ENCODE assay signal across 18 cellular contexts in the genomic region with DNA sequence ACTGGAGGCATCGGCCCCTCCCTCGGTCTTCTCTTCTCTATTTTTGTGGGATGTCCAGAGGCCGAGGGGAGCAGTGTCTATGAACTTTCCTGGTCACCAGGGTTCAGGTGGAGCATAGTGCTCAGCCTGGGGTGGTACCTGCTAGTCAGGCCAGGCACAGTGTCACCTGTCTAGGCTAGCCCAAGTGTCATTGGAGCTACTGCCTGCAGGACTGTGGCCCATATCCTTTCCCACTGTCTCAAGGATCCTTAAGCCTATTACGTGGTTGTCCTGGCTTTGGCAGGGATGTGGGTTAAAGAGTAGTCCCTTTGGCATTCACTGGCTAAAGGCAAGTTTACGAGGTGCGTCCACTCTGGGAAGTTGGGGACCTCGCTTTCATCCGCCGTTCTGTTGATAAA. TPM values are rescaled to one million over a fixed set of nuclear protein-coding genes. Genes with fewer than 3 reads are reported as not detected.
DNase-seq lines count a peak whose midpoint lies in the region; ATAC-seq, FAIRE-seq and TF ChIP-seq lines count a peak whose summit lies in the region.
"Had no signal": no experiment of that assay in that cellular context is flagged by ENCODE, and none has a peak within 500 bp of the region (broad histone marks: within the 10 kb centered on the region; RNA-seq: fewer than 3 reads in every experiment).

No MANE protein-coding gene starts in this region.

- H3K27me3 Mint-ChIP-seq in activated T-cell treated with anti-CD3 and anti-CD28 coated beads, Interleukin-2, amount 50 U/mL, for 24 hours = no peaks in the 10 kb centered on the region

- H3K36me3 ChIP-seq in HepG2 (replicated peaks in 1 of 2; ENCODE audit: control insufficient read depth in 1 of 2, insufficient read depth in 2 of 2, low read length in 2 of 2) (peaks cover 41 to 85% of the 10 kb centered on the region in 2 experiments), stomach smooth muscle (ENCODE audit: control insufficient read depth in 2 of 2, insufficient read depth in 2 of 2, low read length in 2 of 2) (peaks cover 58 to 61% of the 10 kb centered on the region in 2 donors), SK-N-SH (replicated peaks in 1 of 2; ENCODE audit: control insufficient read depth in 1 of 2, insufficient read depth in 2 of 2, low read length in 1 of 2) (peaks cover 70 to 72% of the 10 kb centered on the region in 2 experiments)

- intact Hi-C loops in HepG2 (cut with micrococcal nuclease; ENCODE audit: unreplicated experiment) = no loop called here

- no peak overlapping the region for H3K4me2 ChIP-seq in HepG2 (ENCODE audit: low read depth, low read length)
- H3K4me2 ChIP-seq in SK-N-SH = no peak overlapping the region

- H3K79me2 ChIP-seq in HepG2 (ENCODE audit: insufficient read depth, low read length) (peaks cover 99% of the 10 kb centered on the region), SK-N-SH (ENCODE audit: insufficient read depth) (peaks cover 100% of the 10 kb centered on the region)

- H2AFZ ChIP-seq in HepG2 (ENCODE audit: low read length) (no peak overlapping the region), SK-N-SH (ENCODE audit: low read depth) (no peak overlapping the region)
- H2AFZ ChIP-seq: GM23248 had no signal

- H3K27ac ChIP-seq in HepG2 (ENCODE audit: extremely low read length, insufficient read depth, low read length) (no peak overlapping the region), stomach smooth muscle (ENCODE audit: low read length) (peak overlapping the region; percentile 31), SK-N-SH (ENCODE audit: low read depth in 2 of 2, low read length in 1 of 2) (no peak overlapping the region)
- H3K27ac ChIP-seq: 22Rv1, GM23248, Peyer's patch had no signal

- no peak overlapping the region for H3K4me3 Mint-ChIP-seq in activated T-cell treated with anti-CD3 and anti-CD28 coated beads, Interleukin-2, amount 50 U/mL, for 24 hours
- H3K4me3 Mint-ChIP-seq: CD14-positive monocyte had no signal

- no peak overlapping the region for H3K9ac ChIP-seq in HepG2 (ENCODE audit: insufficient read depth, low read depth, low read length)
- no peak overlapping the region for H3K9ac ChIP-seq in stomach smooth muscle (ENCODE audit: low read length in 2 of 2)
- no peak overlapping the region for H3K9ac ChIP-seq in SK-N-SH
- H3K9ac ChIP-seq: GM23248 had no signal

- TF ChIP-seq POLR2A in HepG2 (IDR thresholded peaks at IDR 0.05; ENCODE audit: insufficient read depth in 1 of 2, low read depth in 2 of 2, low read length in 2 of 2) = no peak; a peak in 2 of 4 replicates

- no peak for DNase-seq in activated T-cell treated with anti-CD3 and anti-CD28 coated beads, Interleukin-2, amount 50 U/mL, for 24 hours
- DNase-seq in activated T-cell treated with anti-CD3 and anti-CD28 coated beads, Interleukin-2, amount 50 U/mL, for 1 hour = no peak
- DNase-seq in HepG2 (ENCODE audit: low spot score) = no peak
- no peak for DNase-seq in SK-N-SH
- DNase-seq in AML-193 (lab: John Stamatoyannopoulos, UW) = no peak
- DNase-seq: DND-41; GM23248; KG1; MV-4-11; NCI-H1694 treated with DMSO at 0.1 percent for 48 hours; NCI-H510A; NCI-H748 treated with DMSO at 0.1 percent for 48 hours; NK-92 treated with Interleukin-12 subunit alpha and Interleukin-12 subunit beta, amount 100 ng/mL, for 24 hours; Peyer's patch had no signal

- in situ Hi-C loops in HepG2 (cut with HindIII; ENCODE audit: extremely low pct_ligation_motif_present, low pct_unique_long_range_greater_than_20kb) = no loop called here

- 95% methylated on average over 8 of the region's 9 CpGs for WGBS in HepG2 (ENCODE audit: low lambda C conversion rate)
- 96% methylated on average over 7 of the region's 9 CpGs for WGBS in SK-N-SH (ENCODE audit: low lambda C conversion rate)

- H3K27me3 ChIP-seq in HepG2 (ENCODE audit: control insufficient read depth in 1 of 2, insufficient read depth in 2 of 2, low read length in 2 of 2) = no peaks in the 10 kb centered on the region
- no peaks in the 10 kb centered on the region for H3K27me3 ChIP-seq in stomach smooth muscle (ENCODE audit: control insufficient read depth in 1 of 2, insufficient read depth in 2 of 2, low read length in 2 of 2)
- H3K27me3 ChIP-seq in SK-N-SH (ENCODE audit: insufficient read depth) = no peaks in the 10 kb centered on the region
- H3K27me3 ChIP-seq: Peyer's patch had no signal

- TF ChIP-seq EP300 in HepG2 (IDR thresholded peaks at IDR 0.05; ENCODE audit: low read depth in 2 of 2, low read length in 2 of 2) (no peak), HepG2 (CRISPR knock-in tag; IDR thresholded peaks at IDR 0.05; ENCODE audit: borderline replicate concordance) (no peak), SK-N-SH (IDR thresholded peaks at IDR 0.05; ENCODE audit: borderline replicate concordance in 1 of 2, low read depth in 1 of 2, low read length in 1 of 2) (no peak)

- TF ChIP-seq CTCF in HepG2 (CRISPR knock-in tag; IDR thresholded peaks at IDR 0.05) (no peak), SK-N-SH (IDR thresholded peaks at IDR 0.05) (no peak)

- peak; percentile 12; the same call in 2 of the 3 replicates for ATAC-seq in HepG2

- H3K27ac Mint-ChIP-seq in activated T-cell treated with anti-CD3 and anti-CD28 coated beads, Interleukin-2, amount 50 U/mL, for 24 hours = peak overlapping the region; percentile 11

- TF ChIP-seq RAD21 in HepG2 (CRISPR knock-in tag; IDR thresholded peaks at IDR 0.05) = no peak
- TF ChIP-seq RAD21 in SK-N-SH (IDR thresholded peaks at IDR 0.05; ENCODE audit: low read length) = no peak

- H3K9me2 ChIP-seq in SK-N-SH = no peaks in the 10 kb centered on the region

- H3K9me3 Mint-ChIP-seq in activated T-cell treated with anti-CD3 and anti-CD28 coated beads, Interleukin-2, amount 50 U/mL, for 24 hours = no peaks in the 10 kb centered on the region
- H3K9me3 Mint-ChIP-seq: CD14-positive monocyte had no signal

- H4K20me1 ChIP-seq in HepG2 (ENCODE audit: insufficient read depth, low read length) (peaks cover 52% of the 10 kb centered on the region), SK-N-SH (ENCODE audit: insufficient read depth) (peaks cover 96% of the 10 kb centered on the region)

- POLR2A ChIA-PET in HepG2 (lab: Yijun Ruan, JAX) = interaction anchor here (2.8 to 10.6 kb wide), 2 partner anchors 9 to 12 kb away, joined by 12 to 211 read pairs; a partner anchor contains a TSS
- POLR2A ChIA-PET in SK-N-SH (lab: Yijun Ruan, JAX) = interaction anchor here (1.8 kb wide), 1 partner anchor 13 kb away, joined by 13 read pairs; a partner anchor contains a TSS

- FAIRE-seq in HepG2 (lab: Jason Lieb, UNC) = no peak
- FAIRE-seq: GM19239 had no signal

- peaks cover 98% of the 10 kb centered on the region for H3K36me3 Mint-ChIP-seq in activated T-cell treated with anti-CD3 and anti-CD28 coated beads, Interleukin-2, amount 50 U/mL, for 24 hours (ENCODE audit: low read depth)

- no TSS peak for BruUV-seq in HepG2 (replicated peaks; lab: Mats Ljungman, UMichigan)

- no peak overlapping the region for H3K4me3 ChIP-seq in HepG2 (replicated peaks in 1 of 3; ENCODE audit: insufficient read depth in 1 of 3, low read depth in 2 of 3, low read length in 3 of 3)
- no peak overlapping the region for H3K4me3 ChIP-seq in stomach smooth muscle (ENCODE audit: low read length in 2 of 2)
- no peak overlapping the region for H3K4me3 ChIP-seq in SK-N-SH (ENCODE audit: low read depth in 2 of 2, low read length in 1 of 2)
- H3K4me3 ChIP-seq: GM23248, Peyer's patch had no signal

- H3F3A ChIP-seq in SK-N-SH (replicated peaks; ENCODE audit: insufficient read depth) = no peaks in the 10 kb centered on the region

- CTCF ChIA-PET in HepG2 (lab: Yijun Ruan, JAX; ENCODE audit: low intra/inter-chr PET ratio, low total read pairs) = no interaction called here
- CTCF ChIA-PET in SK-N-SH (lab: Yijun Ruan, JAX) = interaction anchor here (1.9 kb wide), 1 partner anchor 53 kb away, joined by 5 read pairs; a partner anchor contains a TSS

- peaks cover 78% of the 10 kb centered on the region for H3K4me1 Mint-ChIP-seq in activated T-cell treated with anti-CD3 and anti-CD28 coated beads, Interleukin-2, amount 50 U/mL, for 24 hours (ENCODE audit: low read depth)

- peaks cover 29% of the 10 kb centered on the region for H3K4me1 ChIP-seq in HepG2 (ENCODE audit: insufficient read depth, low read length)
- peaks cover 54% of the 10 kb centered on the region for H3K4me1 ChIP-seq in stomach smooth muscle (ENCODE audit: control insufficient read depth, insufficient read depth, low read length)
- no peaks in the 10 kb centered on the region; a peak in 1 of 4 replicates for H3K4me1 ChIP-seq in SK-N-SH (ENCODE audit: control insufficient read depth in 1 of 2, insufficient read depth in 2 of 2, low read depth in 1 of 2, low read length in 1 of 2)

- H3K9me3 ChIP-seq in HepG2 (ENCODE audit: low read length) = no peaks in the 10 kb centered on the region
- no peaks in the 10 kb centered on the region for H3K9me3 ChIP-seq in stomach smooth muscle (ENCODE audit: control insufficient read depth in 2 of 2, low read length in 2 of 2)
- no peaks in the 10 kb centered on the region for H3K9me3 ChIP-seq in SK-N-SH
- H3K9me3 ChIP-seq: Peyer's patch had no signal

RNA-seq across cellular contexts. Expression of a gene that starts 9.3 kb away (rescaled TPM):
- total RNA-seq in HepG2 (2016; rRNA removed; fragmentation: Illumina TruSeq; extraction: Trizol) = 41.7 and 44.1 TPM in 2 replicates
- total RNA-seq in HepG2 (2016; cell fraction: cytosol; rRNA removed; fragmentation: Illumina TruSeq; extraction: Trizol; ENCODE audit: low read depth) = 3.6 and 5.1 TPM in 2 replicates
- total RNA-seq in HepG2 (2016; cell fraction: insoluble cytoplasmic fraction; rRNA removed; fragmentation: Illumina TruSeq; extraction: Trizol) = 41.2 and 46.1 TPM in 2 replicates
- 17.8 and 17.9 TPM in 2 replicates for total RNA-seq in HepG2 (2016; cell fraction: membrane; rRNA removed; fragmentation: Illumina TruSeq; extraction: Trizol)
- total RNA-seq in HepG2 (2016; cell fraction: nucleus; rRNA removed; fragmentation: Illumina TruSeq; extraction: Trizol) = 58.5 and 66.2 TPM in 2 replicates
- 12.7 and 14.6 TPM in 2 replicates for polyA plus RNA-seq in HepG2 (2011; rRNA removed)
- 10.6 and 13.1 TPM in 2 replicates for polyA plus RNA-seq in HepG2 (2011; cell fraction: cytosol; rRNA removed)
- polyA plus RNA-seq in HepG2 (2011; cell fraction: nucleus; rRNA removed) = 44.2 and 47.6 TPM in 2 replicates
- 18.2 and 26.9 TPM in 2 replicates for polyA plus RNA-seq in HepG2 (2012)
- 4.8 and 5.7 TPM in 2 replicates for polyA plus RNA-seq in HepG2 (2016; cell fraction: cytosol; fragmentation: Illumina TruSeq; extraction: Trizol; ENCODE audit: low read depth)
- 50.7 and 56.3 TPM in 2 replicates for polyA plus RNA-seq in HepG2 (2016; cell fraction: insoluble cytoplasmic fraction; fragmentation: Illumina TruSeq; extraction: Trizol; ENCODE audit: low read depth)
- polyA plus RNA-seq in HepG2 (2016; cell fraction: membrane; fragmentation: Illumina TruSeq; extraction: Trizol; ENCODE audit: low read depth) = 15.9 and 16.6 TPM in 2 replicates
- 64.3 and 68.1 TPM in 2 replicates for polyA plus RNA-seq in HepG2 (2016; cell fraction: nucleus; fragmentation: Illumina TruSeq; extraction: Trizol; ENCODE audit: insufficient read depth, low read depth)
- polyA minus RNA-seq in HepG2 (2011; rRNA and poly(A)+ RNA removed; ENCODE audit: low replicate concordance) = 59.6 and 85.3 TPM in 2 replicates
- polyA minus RNA-seq in HepG2 (2011; cell fraction: cytosol; rRNA and poly(A)+ RNA removed) = 14.9 and 22.7 TPM in 2 replicates
- 52.8 and 54.8 TPM in 2 replicates for polyA minus RNA-seq in HepG2 (2011; cell fraction: nucleus; rRNA and poly(A)+ RNA removed)
- 17.6 and 19.8 TPM in 2 replicates for polyA plus RNA-seq in SK-N-SH (2012; rRNA removed)
- polyA plus RNA-seq in SK-N-SH (2012; cell fraction: cytosol; rRNA removed) = 9.4 and 13.7 TPM in 2 replicates
- 41.2 and 52.7 TPM in 2 replicates for polyA plus RNA-seq in SK-N-SH (2012; cell fraction: nucleus; rRNA removed)

RNA-seq across cellular contexts. Expression of a gene that starts 12.8 kb away (rescaled TPM):
- total RNA-seq in HepG2 (2016; rRNA removed; fragmentation: Illumina TruSeq; extraction: Trizol) = 136 and 138 TPM in 2 replicates
- 72.4 and 85.4 TPM in 2 replicates for total RNA-seq in HepG2 (2016; cell fraction: cytosol; rRNA removed; fragmentation: Illumina TruSeq; extraction: Trizol; ENCODE audit: low read depth)
- 137 and 138 TPM in 2 replicates for total RNA-seq in HepG2 (2016; cell fraction: insoluble cytoplasmic fraction; rRNA removed; fragmentation: Illumina TruSeq; extraction: Trizol)
- total RNA-seq in HepG2 (2016; cell fraction: membrane; rRNA removed; fragmentation: Illumina TruSeq; extraction: Trizol) = 57.5 and 58.8 TPM in 2 replicates
- 101 and 109 TPM in 2 replicates for total RNA-seq in HepG2 (2016; cell fraction: nucleus; rRNA removed; fragmentation: Illumina TruSeq; extraction: Trizol)
- polyA plus RNA-seq in HepG2 (2011; rRNA removed) (123 and 126 TPM in 2 replicates), SK-N-SH (2012; rRNA removed) (202 and 222 TPM in 2 replicates)
- polyA plus RNA-seq in HepG2 (2011; cell fraction: cytosol; rRNA removed) = 150 and 151 TPM in 2 replicates
- 83.4 and 84.4 TPM in 2 replicates for polyA plus RNA-seq in HepG2 (2011; cell fraction: nucleus; rRNA removed)
- polyA plus RNA-seq in HepG2 (2012) = 117 and 122 TPM in 2 replicates
- polyA plus RNA-seq in HepG2 (2016; cell fraction: cytosol; fragmentation: Illumina TruSeq; extraction: Trizol; ENCODE audit: low read depth) = 29.4 and 30.6 TPM in 2 replicates
- 149 and 157 TPM in 2 replicates for polyA plus RNA-seq in HepG2 (2016; cell fraction: insoluble cytoplasmic fraction; fragmentation: Illumina TruSeq; extraction: Trizol; ENCODE audit: low read depth)
- 38.1 and 38.5 TPM in 2 replicates for polyA plus RNA-seq in HepG2 (2016; cell fraction: membrane; fragmentation: Illumina TruSeq; extraction: Trizol; ENCODE audit: low read depth)
- 115 and 116 TPM in 2 replicates for polyA plus RNA-seq in HepG2 (2016; cell fraction: nucleus; fragmentation: Illumina TruSeq; extraction: Trizol; ENCODE audit: insufficient read depth, low read depth)
- polyA minus RNA-seq in HepG2 (2011; rRNA and poly(A)+ RNA removed; ENCODE audit: low replicate concordance) = 104 and 196 TPM in 2 replicates
- polyA minus RNA-seq in HepG2 (2011; cell fraction: cytosol; rRNA and poly(A)+ RNA removed) = 40.8 and 41.0 TPM in 2 replicates
- polyA minus RNA-seq in HepG2 (2011; cell fraction: nucleus; rRNA and poly(A)+ RNA removed) = 136 and 154 TPM in 2 replicates
- polyA plus RNA-seq in SK-N-SH (2012; cell fraction: cytosol; rRNA removed) = 189 and 200 TPM in 2 replicates
- 104 and 183 TPM in 2 replicates for polyA plus RNA-seq in SK-N-SH (2012; cell fraction: nucleus; rRNA removed)

RNA-seq across cellular contexts. Expression of a gene that starts 32.8 kb away (rescaled TPM):
- 34.2 and 44.6 TPM in 2 replicates for total RNA-seq in HepG2 (2016; rRNA removed; fragmentation: Illumina TruSeq; extraction: Trizol)
- 77.8 and 78.2 TPM in 2 replicates for total RNA-seq in HepG2 (2016; cell fraction: cytosol; rRNA removed; fragmentation: Illumina TruSeq; extraction: Trizol; ENCODE audit: low read depth)
- total RNA-seq in HepG2 (2016; cell fraction: insoluble cytoplasmic fraction; rRNA removed; fragmentation: Illumina TruSeq; extraction: Trizol) = 30.0 and 48.1 TPM in 2 replicates
- 36.9 and 40.8 TPM in 2 replicates for total RNA-seq in HepG2 (2016; cell fraction: membrane; rRNA removed; fragmentation: Illumina TruSeq; extraction: Trizol)
- total RNA-seq in HepG2 (2016; cell fraction: nucleus; rRNA removed; fragmentation: Illumina TruSeq; extraction: Trizol) = 27.8 and 35.6 TPM in 2 replicates
- polyA plus RNA-seq in HepG2 (2011; rRNA removed) = 25.4 and 34.7 TPM in 2 replicates
- 23.5 and 37.2 TPM in 2 replicates for polyA plus RNA-seq in HepG2 (2011; cell fraction: cytosol; rRNA removed)
- 127 and 131 TPM in 2 replicates for polyA plus RNA-seq in HepG2 (2011; cell fraction: nucleus; rRNA removed)
- 31.4 and 37.9 TPM in 2 replicates for polyA plus RNA-seq in HepG2 (2012)
- 6.4 and 6.8 TPM in 2 replicates for polyA plus RNA-seq in HepG2 (2016; cell fraction: cytosol; fragmentation: Illumina TruSeq; extraction: Trizol; ENCODE audit: low read depth)
- 36.6 and 42.6 TPM in 2 replicates for polyA plus RNA-seq in HepG2 (2016; cell fraction: insoluble cytoplasmic fraction; fragmentation: Illumina TruSeq; extraction: Trizol; ENCODE audit: low read depth)
- 6.0 and 8.2 TPM in 2 replicates for polyA plus RNA-seq in HepG2 (2016; cell fraction: membrane; fragmentation: Illumina TruSeq; extraction: Trizol; ENCODE audit: low read depth)
- polyA plus RNA-seq in HepG2 (2016; cell fraction: nucleus; fragmentation: Illumina TruSeq; extraction: Trizol; ENCODE audit: insufficient read depth, low read depth) = 64.5 and 64.9 TPM in 2 replicates
- polyA minus RNA-seq in HepG2 (2011; rRNA and poly(A)+ RNA removed; ENCODE audit: low replicate concordance) = 31.8 and 31.9 TPM in 2 replicates
- polyA minus RNA-seq in HepG2 (2011; cell fraction: cytosol; rRNA and poly(A)+ RNA removed) = 18.1 and 21.5 TPM in 2 replicates
- polyA minus RNA-seq in HepG2 (2011; cell fraction: nucleus; rRNA and poly(A)+ RNA removed) = 21.1 and 29.0 TPM in 2 replicates
- polyA plus RNA-seq in SK-N-SH (2012; rRNA removed) = 54.7 and 56.1 TPM in 2 replicates
- polyA plus RNA-seq in SK-N-SH (2012; cell fraction: cytosol; rRNA removed) = 16.0 and 21.1 TPM in 2 replicates
- polyA plus RNA-seq in SK-N-SH (2012; cell fraction: nucleus; rRNA removed) = 287 and 291 TPM in 2 replicates

RNA-seq across cellular contexts. Expression of a gene that starts 32.9 kb away (rescaled TPM):
- total RNA-seq in HepG2 (2016; rRNA removed; fragmentation: Illumina TruSeq; extraction: Trizol) = 0.17 and 0.42 TPM in 2 replicates
- total RNA-seq in HepG2 (2016; cell fraction: cytosol; rRNA removed; fragmentation: Illumina TruSeq; extraction: Trizol; ENCODE audit: low read depth) = 0.10 and 0.18 TPM in 2 replicates
- 0.27 and 0.41 TPM in 2 replicates for total RNA-seq in HepG2 (2016; cell fraction: insoluble cytoplasmic fraction; rRNA removed; fragmentation: Illumina TruSeq; extraction: Trizol)
- 0.46 and 0.48 TPM in 2 replicates for total RNA-seq in HepG2 (2016; cell fraction: membrane; rRNA removed; fragmentation: Illumina TruSeq; extraction: Trizol)
- 0.66 and 0.78 TPM in 2 replicates for total RNA-seq in HepG2 (2016; cell fraction: nucleus; rRNA removed; fragmentation: Illumina TruSeq; extraction: Trizol)
- 0.05 and 0.09 TPM in 2 replicates for polyA plus RNA-seq in HepG2 (2011; rRNA removed)
- 0.04 and 0.05 TPM in 2 replicates for polyA plus RNA-seq in HepG2 (2011; cell fraction: cytosol; rRNA removed)
- 0.17 and 0.29 TPM in 2 replicates for polyA plus RNA-seq in HepG2 (2011; cell fraction: nucleus; rRNA removed)
- polyA plus RNA-seq in HepG2 (2012) = 0.20 and 0.21 TPM in 2 replicates
- polyA plus RNA-seq in HepG2 (2016; cell fraction: cytosol; fragmentation: Illumina TruSeq; extraction: Trizol; ENCODE audit: low read depth) = not detected in 2 replicates
- 0.15 and 0.29 TPM in 2 replicates for polyA plus RNA-seq in HepG2 (2016; cell fraction: insoluble cytoplasmic fraction; fragmentation: Illumina TruSeq; extraction: Trizol; ENCODE audit: low read depth)
- polyA plus RNA-seq in HepG2 (2016; cell fraction: membrane; fragmentation: Illumina TruSeq; extraction: Trizol; ENCODE audit: low read depth) = 0.06 and 0.10 TPM in 2 replicates
- polyA plus RNA-seq in HepG2 (2016; cell fraction: nucleus; fragmentation: Illumina TruSeq; extraction: Trizol; ENCODE audit: insufficient read depth, low read depth) = 0.15 TPM in 1 of 2 replicates, not detected in the other
- 0.22 and 0.23 TPM in 2 replicates for polyA minus RNA-seq in HepG2 (2011; rRNA and poly(A)+ RNA removed; ENCODE audit: low replicate concordance)
- polyA minus RNA-seq in HepG2 (2011; cell fraction: cytosol; rRNA and poly(A)+ RNA removed) = not detected in 2 replicates
- polyA minus RNA-seq in HepG2 (2011; cell fraction: nucleus; rRNA and poly(A)+ RNA removed) = 0.37 and 0.64 TPM in 2 replicates
- 0.06 and 0.21 TPM in 2 replicates for polyA plus RNA-seq in SK-N-SH (2012; rRNA removed)
- 0.14 and 0.15 TPM in 2 replicates for polyA plus RNA-seq in SK-N-SH (2012; cell fraction: cytosol; rRNA removed)
- polyA plus RNA-seq in SK-N-SH (2012; cell fraction: nucleus; rRNA removed) = 0.12 and 0.22 TPM in 2 replicates
- polyA plus RNA-seq: CD14-positive monocyte had no signal

RNA-seq across cellular contexts. Expression of a gene that starts 51.9 kb away (rescaled TPM):
- 25.6 and 25.8 TPM in 2 replicates for total RNA-seq in HepG2 (2016; rRNA removed; fragmentation: Illumina TruSeq; extraction: Trizol)
- 11.1 and 13.0 TPM in 2 replicates for total RNA-seq in HepG2 (2016; cell fraction: cytosol; rRNA removed; fragmentation: Illumina TruSeq; extraction: Trizol; ENCODE audit: low read depth)
- 24.9 and 27.1 TPM in 2 replicates for total RNA-seq in HepG2 (2016; cell fraction: insoluble cytoplasmic fraction; rRNA removed; fragmentation: Illumina TruSeq; extraction: Trizol)
- 16.5 and 17.7 TPM in 2 replicates for total RNA-seq in HepG2 (2016; cell fraction: membrane; rRNA removed; fragmentation: Illumina TruSeq; extraction: Trizol)
- total RNA-seq in HepG2 (2016; cell fraction: nucleus; rRNA removed; fragmentation: Illumina TruSeq; extraction: Trizol) = 21.3 and 26.1 TPM in 2 replicates
- polyA plus RNA-seq in HepG2 (2011; rRNA removed) (32.4 and 33.5 TPM in 2 replicates), SK-N-SH (2012; rRNA removed) (31.1 and 43.3 TPM in 2 replicates)
- polyA plus RNA-seq in HepG2 (2011; cell fraction: cytosol; rRNA removed) = 19.2 and 24.1 TPM in 2 replicates
- 51.7 and 54.9 TPM in 2 replicates for polyA plus RNA-seq in HepG2 (2011; cell fraction: nucleus; rRNA removed)
- 18.3 and 24.4 TPM in 2 replicates for polyA plus RNA-seq in HepG2 (2012)
- polyA plus RNA-seq in HepG2 (2016; cell fraction: cytosol; fragmentation: Illumina TruSeq; extraction: Trizol; ENCODE audit: low read depth) = 4.8 and 5.2 TPM in 2 replicates
- 28.7 and 29.9 TPM in 2 replicates for polyA plus RNA-seq in HepG2 (2016; cell fraction: insoluble cytoplasmic fraction; fragmentation: Illumina TruSeq; extraction: Trizol; ENCODE audit: low read depth)
- 7.3 and 10.0 TPM in 2 replicates for polyA plus RNA-seq in HepG2 (2016; cell fraction: membrane; fragmentation: Illumina TruSeq; extraction: Trizol; ENCODE audit: low read depth)
- polyA plus RNA-seq in HepG2 (2016; cell fraction: nucleus; fragmentation: Illumina TruSeq; extraction: Trizol; ENCODE audit: insufficient read depth, low read depth) = 43.3 and 48.3 TPM in 2 replicates
- 19.7 and 31.4 TPM in 2 replicates for polyA minus RNA-seq in HepG2 (2011; rRNA and poly(A)+ RNA removed; ENCODE audit: low replicate concordance)
- 7.9 and 9.7 TPM in 2 replicates for polyA minus RNA-seq in HepG2 (2011; cell fraction: cytosol; rRNA and poly(A)+ RNA removed)
- 39.4 and 40.9 TPM in 2 replicates for polyA minus RNA-seq in HepG2 (2011; cell fraction: nucleus; rRNA and poly(A)+ RNA removed)
- polyA plus RNA-seq in SK-N-SH (2012; cell fraction: cytosol; rRNA removed) = 26.1 and 30.8 TPM in 2 replicates
- polyA plus RNA-seq in SK-N-SH (2012; cell fraction: nucleus; rRNA removed) = 59.8 and 93.4 TPM in 2 replicates
